ENCODE assay signal across 1 cellular context in genomic region chr1:204149107-204149506, GRCh38.
TF ChIP-seq lines count a peak whose summit lies in the region.

No MANE protein-coding gene starts in this region.

TF ChIP-seq in HCT116, 20 proteins besides CTCF, POLR2A, EP300 and RAD21 (continued from another document):
- TF ChIP-seq ZBTB33 (IDR thresholded peaks at IDR 0.05; ENCODE audit: extremely low read depth, insufficient replicate concordance, low read length) (no peak), ZFX (IDR thresholded peaks at IDR 0.05) (no peak), YY1 (IDR thresholded peaks at IDR 0.05; ENCODE audit: extremely low read depth, insufficient replicate concordance, low read depth, low read length) (no peak), CBX3 (IDR thresholded peaks at IDR 0.05; ENCODE audit: low read depth) (no peak), SIN3A (IDR thresholded peaks at IDR 0.05; ENCODE audit: low read depth) (no peak), EGR1 (IDR thresholded peaks at IDR 0.05; ENCODE audit: low read depth) (no peak), FOSL1 (IDR thresholded peaks at IDR 0.05; ENCODE audit: low read depth) (no peak), POLR2AphosphoS5 (IDR thresholded peaks at IDR 0.05; ENCODE audit: low read depth, low read length) (no peak), EZH2phosphoT487 (IDR thresholded peaks at IDR 0.05; ENCODE audit: borderline replicate concordance) (no peak), REST (IDR thresholded peaks at IDR 0.05; ENCODE audit: low read depth) (no peak), JUND (IDR thresholded peaks at IDR 0.05) (no peak), SRF (IDR thresholded peaks at IDR 0.05; ENCODE audit: low read depth) (no peak), EZH2 (IDR thresholded peaks at IDR 0.05) (no peak), MAX (IDR thresholded peaks at IDR 0.05) (no peak), ZNF274 (IDR thresholded peaks at IDR 0.05; ENCODE audit: low read depth, low read length) (no peak), ATF3 (IDR thresholded peaks at IDR 0.05) (no peak), CEBPB (IDR thresholded peaks at IDR 0.05; ENCODE audit: low read depth) (no peak)
